ENCODE assay signal across 10 cellular contexts in genomic region chr6:165661416-165662001, GRCh38. TPM values are rescaled to one million over a fixed set of nuclear protein-coding genes. Genes with fewer than 3 reads are reported as not detected.
A peak's percentile ranks its signal among the peaks of the same experiment; 100 is the strongest.
DNase-seq lines count a peak whose midpoint lies in the region; ATAC-seq and TF ChIP-seq lines count a peak whose summit lies in the region.
"Had no signal": no experiment of that assay in that cellular context is flagged by ENCODE, and none has a peak within 500 bp of the region (broad histone marks: within the 10 kb centered on the region; RNA-seq: fewer than 3 reads in every experiment).

No MANE protein-coding gene starts in this region.

- intact Hi-C loops in esophagus muscularis mucosa (cut with DNase I), result no loop called here

- TF ChIP-seq POLR2A in esophagus muscularis mucosa (IDR thresholded peaks at IDR 0.05; ENCODE audit: low read depth), result no peak

- H3K27ac ChIP-seq in esophagus muscularis mucosa (replicated peaks in 1 of 4), result peak overlapping the region; percentile 53 to 73 (median 62)

- no peak for DNase-seq in stimulated activated naive CD8-positive, alpha-beta T cell treated with anti-CD3 and anti-CD28 coated beads, Interleukin-15, amount 100 ng/mL, for 72 hours
- DNase-seq in stimulated activated naive CD8-positive, alpha-beta T cell treated with anti-CD3 and anti-CD28 coated beads, Interleukin-15, Interleukin-2, amounts not matched to agents 100 U/mL and 50 U/mL, for 24 hours, result no peak
- DNase-seq in esophagus muscularis mucosa (ENCODE audit: extremely low spot score) (peak; percentile 55), neural crest cell (ENCODE audit: low read depth, low spot score) (peak; percentile 32), dedifferentiated amniotic fluid mesenchymal stem cell (ENCODE audit: extremely low spot score) (no peak), COR-L47 (lab: John Stamatoyannopoulos, UW) (no peak)
- DNase-seq: CD8-positive, alpha-beta T cell; natural killer cell had no signal

- H3K4me1 ChIP-seq in esophagus muscularis mucosa, result peaks cover 21 to 50% (median 49%) of the 10 kb centered on the region in 4 donors

- H3K27ac Mint-ChIP-seq in stimulated activated naive CD8-positive, alpha-beta T cell treated with anti-CD3 and anti-CD28 coated beads, Interleukin-15, amount 100 ng/mL, for 72 hours, result no peak overlapping the region
- H3K27ac Mint-ChIP-seq in neural crest cell (ENCODE audit: unreplicated experiment), result no peak overlapping the region
- H3K27ac Mint-ChIP-seq: CD8-positive, alpha-beta T cell; natural killer cell had no signal

- 2% methylated on average over 11 of the region's 49 CpGs for WGBS in esophagus muscularis mucosa

- H3K4me1 Mint-ChIP-seq in stimulated activated naive CD8-positive, alpha-beta T cell treated with anti-CD3 and anti-CD28 coated beads, Interleukin-15, amount 100 ng/mL, for 72 hours, result peaks cover 17% of the 10 kb centered on the region
- peaks cover 47% of the 10 kb centered on the region for H3K4me1 Mint-ChIP-seq in neural crest cell
- H3K4me1 Mint-ChIP-seq: natural killer cell had no signal

- peaks cover 54% of the 10 kb centered on the region for H3K27me3 Mint-ChIP-seq in stimulated activated naive CD8-positive, alpha-beta T cell treated with anti-CD3 and anti-CD28 coated beads, Interleukin-15, amount 100 ng/mL, for 72 hours
- peaks cover 40% of the 10 kb centered on the region for H3K27me3 Mint-ChIP-seq in neural crest cell (ENCODE audit: low read depth)

- TF ChIP-seq EP300 in esophagus muscularis mucosa (IDR thresholded peaks at IDR 0.05), result no peak

- H3K36me3 ChIP-seq in esophagus muscularis mucosa, result no peaks in the 10 kb centered on the region

- peaks cover 2% of the 10 kb centered on the region for H3K36me3 Mint-ChIP-seq in neural crest cell (ENCODE audit: low read depth)
- H3K36me3 Mint-ChIP-seq: CD8-positive, alpha-beta T cell; natural killer cell had no signal

- H3K9me3 ChIP-seq in esophagus muscularis mucosa, result no peaks in the 10 kb centered on the region

- TF ChIP-seq CTCF in esophagus muscularis mucosa (IDR thresholded peaks at IDR 0.05) (no peak), neural crest cell (conservative IDR thresholded peaks at IDR 0.05) (no peak)

- peaks cover 0 to 78% (median 46%) of the 10 kb centered on the region in 4 donors for H3K27me3 ChIP-seq in esophagus muscularis mucosa

- H3K4me3 Mint-ChIP-seq in stimulated activated naive CD8-positive, alpha-beta T cell treated with anti-CD3 and anti-CD28 coated beads, Interleukin-15, amount 100 ng/mL, for 72 hours, result peak overlapping the region; percentile 21 to 35
- H3K4me3 Mint-ChIP-seq in neural crest cell, result peak overlapping the region; percentile 90
- H3K4me3 Mint-ChIP-seq: CD8-positive, alpha-beta T cell; natural killer cell had no signal

- H3K4me3 ChIP-seq in esophagus muscularis mucosa, result peak overlapping the region; percentile 62 to 69 (median 67)

- no peaks in the 10 kb centered on the region for H3K9me3 Mint-ChIP-seq in stimulated activated naive CD8-positive, alpha-beta T cell treated with anti-CD3 and anti-CD28 coated beads, Interleukin-15, amount 100 ng/mL, for 72 hours
- no peaks in the 10 kb centered on the region for H3K9me3 Mint-ChIP-seq in neural crest cell
- H3K9me3 Mint-ChIP-seq: CD8-positive, alpha-beta T cell; natural killer cell had no signal

- ATAC-seq in stimulated activated naive CD8-positive, alpha-beta T cell treated with anti-CD3 and anti-CD28 coated beads, Interleukin-15, amount 100 ng/mL, for 72 hours, result no peak
- no peak for ATAC-seq in stimulated activated naive CD8-positive, alpha-beta T cell treated with anti-CD3 and anti-CD28 coated beads, Interleukin-15, Interleukin-2, amounts not matched to agents 100 U/mL and 50 U/mL, for 24 hours
- ATAC-seq in HG02798 (IDR thresholded peaks at IDR 0.05; ENCODE audit: poor library complexity, unreplicated experiment) (no peak), HG03439 (IDR thresholded peaks at IDR 0.05; ENCODE audit: unreplicated experiment) (no peak)
- ATAC-seq: CD8-positive, alpha-beta T cell; natural killer cell had no signal

RNA-seq across cellular contexts. Expression of gene PDE10A, which starts 1.5 kb away (rescaled TPM):
- 1 to 10 TPM; 2.9 to 8.8 (median 3.9) TPM for total RNA-seq in esophagus muscularis mucosa
- total RNA-seq in neural crest cell, result 23.7 and 26.2 TPM in 2 replicates
- total RNA-seq: CD8-positive, alpha-beta T cell; natural killer cell had no signal

Comparison
In these comparisons a context has a peak if more than half of its experiments do, and no peak if none do; other contexts are left out.
1. DNase-seq: peak in esophagus muscularis mucosa (single experiment) and neural crest cell (single experiment); none in stimulated activated naive CD8-positive, alpha-beta T cell treated with anti-CD3 and anti-CD28 coated beads, Interleukin-15, amount 100 ng/mL, for 72 hours (0 of 2), stimulated activated naive CD8-positive, alpha-beta T cell treated with anti-CD3 and anti-CD28 coated beads, Interleukin-15, Interleukin-2, amounts not matched to agents 100 U/mL and 50 U/mL, for 24 hours (single experiment), dedifferentiated amniotic fluid mesenchymal stem cell (single experiment) and COR-L47 (single experiment).